ENCODE assay signal across 7 cellular contexts in genomic region chr6:33126101-33126714, GRCh38. TPM values are rescaled to one million over a fixed set of nuclear protein-coding genes. Genes with fewer than 3 reads are reported as not detected.
A peak's percentile ranks its signal among the peaks of the same experiment; 100 is the strongest.
DNase-seq lines count a peak whose midpoint lies in the region; ATAC-seq and TF ChIP-seq lines count a peak whose summit lies in the region.

No MANE protein-coding gene starts in this region.

- H3K27me3 Mint-ChIP-seq in nephron (ENCODE audit: low read depth): peaks cover 17% of the 10 kb centered on the region

- no peaks in the 10 kb centered on the region for H3K4me1 Mint-ChIP-seq in nephron

- no peak overlapping the region for H3K4me3 ChIP-seq in GM12875 (ENCODE audit: low read depth, low read length)
- H3K4me3 ChIP-seq in esophagus muscularis mucosa: no peak overlapping the region
- no peak overlapping the region for H3K4me3 ChIP-seq in thyroid gland (replicated peaks in 1 of 3)

- no peak overlapping the region for H3K27ac Mint-ChIP-seq in nephron

- H3K9me3 ChIP-seq in esophagus muscularis mucosa (peaks cover 0 to 4% (median 0%) of the 10 kb centered on the region in 4 donors), thyroid gland (no peaks in the 10 kb centered on the region)

- no peak for TF ChIP-seq EP300 in esophagus muscularis mucosa (IDR thresholded peaks at IDR 0.05)

- no peak for TF ChIP-seq POLR2A in esophagus muscularis mucosa (IDR thresholded peaks at IDR 0.05; ENCODE audit: low read depth)
- no peak for TF ChIP-seq POLR2A in thyroid gland (IDR thresholded peaks at IDR 0.05)

- peaks cover 10% of the 10 kb centered on the region for H3K9me3 Mint-ChIP-seq in nephron

- H3K27me3 ChIP-seq in esophagus muscularis mucosa (peaks cover 0 to 24% (median 0%) of the 10 kb centered on the region in 4 donors), thyroid gland (no peaks in the 10 kb centered on the region)

- no peak for ATAC-seq in HG03432 (IDR thresholded peaks at IDR 0.05; ENCODE audit: unreplicated experiment)

- intact Hi-C loops in esophagus muscularis mucosa (cut with DNase I) (no loop called here), thyroid gland (cut with DNase I) (no loop called here)

- no peaks in the 10 kb centered on the region for H3K4me1 ChIP-seq in esophagus muscularis mucosa
- no peaks in the 10 kb centered on the region for H3K4me1 ChIP-seq in thyroid gland

- H3K36me3 ChIP-seq in esophagus muscularis mucosa: no peaks in the 10 kb centered on the region
- no peaks in the 10 kb centered on the region for H3K36me3 ChIP-seq in thyroid gland

- WGBS in esophagus muscularis mucosa: 65% methylated on average over 5 of the region's 5 CpGs
- 49 to 60% methylated on average over 5 of the region's 5 CpGs for WGBS in thyroid gland, 2 donors

- H3K36me3 Mint-ChIP-seq in nephron (ENCODE audit: low read depth): no peaks in the 10 kb centered on the region

- no peak overlapping the region for H3K27ac ChIP-seq in esophagus muscularis mucosa (replicated peaks in 1 of 4)
- no peak overlapping the region for H3K27ac ChIP-seq in thyroid gland

- DNase-seq in NCI-H748 treated with DMSO at 0.1 percent for 48 hours (lab: John Stamatoyannopoulos, UW): peak; percentile 34
- DNase-seq in activated CD8-positive, alpha-beta memory T cell treated with anti-CD3 and anti-CD28 coated beads for 4 hours (ENCODE audit: low read depth in 2 of 2): peak; percentile 21 to 24
- no peak for DNase-seq in esophagus muscularis mucosa (ENCODE audit: extremely low spot score)
- peak; percentile 71 to 72 for DNase-seq in thyroid gland

- TF ChIP-seq CTCF in GM12875 (IDR thresholded peaks at IDR 0.05; ENCODE audit: borderline replicate concordance, insufficient read depth, low read depth, low read length): peak; percentile 67
- TF ChIP-seq CTCF in esophagus muscularis mucosa (IDR thresholded peaks at IDR 0.05): peak; percentile 37 to 62 (median 38)
- peak; percentile 19 to 29 (median 26) for TF ChIP-seq CTCF in nephron (IDR thresholded peaks at IDR 0.05; ENCODE audit: unreplicated experiment in 3 of 3)
- peak in 5 of 6 experiments; percentile 31 to 66 (median 37) for TF ChIP-seq CTCF in thyroid gland (IDR thresholded peaks at IDR 0.05)

- H3K4me3 Mint-ChIP-seq in nephron: no peak overlapping the region

RNA-seq across cellular contexts. Expression of gene HLA-DPB1, which starts 50.4 kb away (rescaled TPM):
- total RNA-seq in esophagus muscularis mucosa (10 to 100 TPM; 38.6 to 95.8 (median 61.7) TPM), thyroid gland (10 to 100 TPM; 33.8 to 44.7 (median 41.0) TPM)

RNA-seq across cellular contexts. Expression of gene HLA-DPA1, which starts 52.8 kb away (rescaled TPM):
- total RNA-seq in esophagus muscularis mucosa: 10 to 100 TPM; 28.5 to 91.3 (median 65.9) TPM
- 100 to 1,000 TPM in 1 of 4 donors, 10 to 100 TPM in 3; 15.4 to 172 (median 67.6) TPM for total RNA-seq in thyroid gland
